Comparison of ENCODE assay signal across 11 cellular contexts in genomic region chr1:116934586-116935207, GRCh38. TPM values are rescaled to one million over a fixed set of nuclear protein-coding genes. Genes with fewer than 3 reads are reported as not detected.
DNase-seq lines count a peak whose midpoint lies in the region; ATAC-seq, FAIRE-seq and TF ChIP-seq lines count a peak whose summit lies in the region.
"Had no signal": no experiment of that assay in that cellular context is flagged by ENCODE, and none has a peak within 500 bp of the region (broad histone marks: within the 10 kb centered on the region; RNA-seq: fewer than 3 reads in every experiment).

No MANE protein-coding gene starts in this region.

- H3K27ac ChIP-seq in HEK293 (ENCODE audit: extremely low read depth, low read depth, low read length) (no peak overlapping the region), VCaP (no peak overlapping the region), right lobe of liver (no peak overlapping the region)

- TF ChIP-seq CTCF in D721Med (IDR thresholded peaks at IDR 0.05; ENCODE audit: insufficient read depth, missing control alignments) = peak; percentile 6
- TF ChIP-seq CTCF in HEK293 (tag by site-specific recombination; IDR thresholded peaks at IDR 0.05) = no peak
- TF ChIP-seq CTCF in VCaP (conservative IDR thresholded peaks at IDR 0.05) = 0 out of 2 replicates have a peak, but pooled peaks have one; percentile 18
- TF ChIP-seq CTCF in right lobe of liver (IDR thresholded peaks at IDR 0.05) = peak; percentile 21 to 32 (median 25)

- H3K27me3 ChIP-seq in right lobe of liver = no peaks in the 10 kb centered on the region

- TF ChIP-seq POLR2A in right lobe of liver (IDR thresholded peaks at IDR 0.05) = no peak

- H3K9me3 ChIP-seq in HEK293 (ENCODE audit: control insufficient read depth, insufficient read depth, low read depth, low read length) (no peaks in the 10 kb centered on the region), right lobe of liver (no peaks in the 10 kb centered on the region)

- DNase-seq in D721Med (ENCODE audit: insufficient read length, low spot score) (no peak), right lobe of liver (no peak), NCI-H510A treated with DMSO at 0.1 percent for 48 hours (lab: John Stamatoyannopoulos, UW) (no peak), Ammon's horn (ENCODE audit: low spot score) (no peak)
- DNase-seq: occipital lobe; stimulated activated naive B cell treated with anti-CD40 and anti-IgM and Interleukin-4, amounts not matched to agents 10 μg/mL and 1 μg/mL and 100 μg/mL, for 72 hours had no signal

- H3K36me3 ChIP-seq in HEK293 (ENCODE audit: control insufficient read depth in 2 of 2, insufficient read depth in 1 of 2, low read length in 2 of 2) = peaks cover 0 to 6% of the 10 kb centered on the region in 2 experiments; a peak in 1 of 3 replicates
- no peaks in the 10 kb centered on the region for H3K36me3 ChIP-seq in right lobe of liver

- no peak for FAIRE-seq in D721Med (lab: Jason Lieb, UNC)
- FAIRE-seq: TTC549 had no signal

- H3K4me1 ChIP-seq in HEK293 (ENCODE audit: control insufficient read depth, insufficient read depth, low read length) (0 out of 2 replicates have a peak, but pooled peaks cover 2% of the 10 kb centered on the region), right lobe of liver (peaks cover 0 to 3% (median 0%) of the 10 kb centered on the region in 4 donors)

- CTCF ChIA-PET in HEK293 (lab: Yijun Ruan, JAX) = interaction anchor here (0.5 to 1.4 kb wide), 8 partner anchors 8 to 209 kb away, joined by 3 to 7 read pairs (median 4); no protein-coding TSS in a partner anchor

- intact Hi-C loops in right lobe of liver (cut with DNase I) = no loop called here

- no peak overlapping the region for H3K4me3 ChIP-seq in HEK293 (ENCODE audit: low read depth, low read length)
- no peak overlapping the region for H3K4me3 ChIP-seq in right lobe of liver

- ATAC-seq in right lobe of liver (peak in 3 of 4 donors; percentile 50 to 80 (median 63)), HG03039 (IDR thresholded peaks at IDR 0.05; ENCODE audit: unreplicated experiment) (no peak), HG02798 (IDR thresholded peaks at IDR 0.05; ENCODE audit: poor library complexity, unreplicated experiment) (no peak)

- WGBS in right lobe of liver (ENCODE audit: insufficient coverage, low coverage, low lambda C conversion rate, missing lambda C conversion rate) = 59% methylated on average over 3 of the region's 3 CpGs

- POLR2A ChIA-PET in HEK293 (lab: Yijun Ruan, JAX) = interaction anchor here (0.5 kb wide), 1 partner anchor 51 kb away, joined by 3 read pairs; no protein-coding TSS in a partner anchor

TF ChIP-seq in HEK293, 187 proteins besides CTCF, POLR2A, EP300 and RAD21:
- no peak for TF ChIP-seq ZNF629 (tag by site-specific recombination; IDR thresholded peaks at IDR 0.05)
- TF ChIP-seq, protein P1, sequence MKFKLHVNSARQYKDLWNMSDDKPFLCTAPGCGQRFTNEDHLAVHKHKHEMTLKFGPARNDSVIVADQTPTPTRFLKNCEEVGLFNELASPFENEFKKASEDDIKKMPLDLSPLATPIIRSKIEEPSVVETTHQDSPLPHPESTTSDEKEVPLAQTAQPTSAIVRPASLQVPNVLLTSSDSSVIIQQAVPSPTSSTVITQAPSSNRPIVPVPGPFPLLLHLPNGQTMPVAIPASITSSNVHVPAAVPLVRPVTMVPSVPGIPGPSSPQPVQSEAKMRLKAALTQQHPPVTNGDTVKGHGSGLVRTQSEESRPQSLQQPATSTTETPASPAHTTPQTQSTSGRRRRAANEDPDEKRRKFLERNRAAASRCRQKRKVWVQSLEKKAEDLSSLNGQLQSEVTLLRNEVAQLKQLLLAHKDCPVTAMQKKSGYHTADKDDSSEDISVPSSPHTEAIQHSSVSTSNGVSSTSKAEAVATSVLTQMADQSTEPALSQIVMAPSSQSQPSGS (tag by site-specific recombination; IDR thresholded peaks at IDR 0.05; ENCODE audit: low read depth) = peak; percentile 82

RNA-seq across cellular contexts. Expression of gene PTGFRN, which starts 25.0 kb away (rescaled TPM):
- 10 to 100 TPM; 12.6 to 28.1 (median 17.5) TPM for total RNA-seq in right lobe of liver

Comparison
In these comparisons a context has a peak if more than half of its experiments do, and no peak if none do; other contexts are left out.
1. ATAC-seq: peak in right lobe of liver (3 of 4); none in HG03039 (single experiment) and HG02798 (single experiment).